In genomic region chr2:186590538-186591441, GRCh38 we compare ENCODE assay signal across 7 cellular contexts. TPM values are rescaled to one million over a fixed set of nuclear protein-coding genes. Genes with fewer than 3 reads are reported as not detected.
DNase-seq lines count a peak whose midpoint lies in the region; ATAC-seq and TF ChIP-seq lines count a peak whose summit lies in the region.

No MANE protein-coding gene starts in this region.

- H3K79me2 ChIP-seq in DOHH2 (ENCODE audit: control insufficient read depth, low read length) = peaks cover 55% of the 10 kb centered on the region

- peak overlapping the region; percentile 98 for H3K4me3 ChIP-seq in DOHH2 (ENCODE audit: low read length)
- H3K4me3 ChIP-seq in fibroblast of mammary gland (ENCODE audit: control insufficient read depth, low read depth, low read length) = peak overlapping the region; percentile 90
- peak overlapping the region; percentile 65 for H3K4me3 ChIP-seq in naive thymus-derived CD4-positive, alpha-beta T cell (ENCODE audit: low read length)

- TF ChIP-seq CTCF in DOHH2 (IDR thresholded peaks at IDR 0.05; ENCODE audit: low read depth, low read length, poor library complexity, severe bottlenecking) (no peak), fibroblast of mammary gland (conservative IDR thresholded peaks at IDR 0.05; ENCODE audit: control insufficient read depth, insufficient read depth, low read depth, low read length) (no peak)

- peaks cover 37% of the 10 kb centered on the region for H3K4me1 Mint-ChIP-seq in activated CD4-positive, alpha-beta memory T cell treated with anti-CD3 and anti-CD28 coated beads for 36 hours (ENCODE audit: low read depth)
- peaks cover 15 to 46% (median 37%) of the 10 kb centered on the region in 7 donors for H3K4me1 Mint-ChIP-seq in naive thymus-derived CD4-positive, alpha-beta T cell

- peak overlapping the region; percentile 39 for H3K27ac Mint-ChIP-seq in activated CD4-positive, alpha-beta memory T cell treated with anti-CD3 and anti-CD28 coated beads for 36 hours
- peak overlapping the region; percentile 66 to 88 (median 74) for H3K27ac Mint-ChIP-seq in naive thymus-derived CD4-positive, alpha-beta T cell

- no peaks in the 10 kb centered on the region for H3K27me3 ChIP-seq in DOHH2 (ENCODE audit: control insufficient read depth, low read length)
- H3K27me3 ChIP-seq in naive thymus-derived CD4-positive, alpha-beta T cell (ENCODE audit: control insufficient read depth in 2 of 2, insufficient read depth in 2 of 2, low read length in 2 of 2) = no peaks in the 10 kb centered on the region

- H3K36me3 ChIP-seq in DOHH2 (ENCODE audit: control insufficient read depth, low read length) = peaks cover 6% of the 10 kb centered on the region; the same call in 1 of the 2 replicates
- H3K36me3 ChIP-seq in naive thymus-derived CD4-positive, alpha-beta T cell (ENCODE audit: control insufficient read depth in 2 of 3, insufficient read depth in 3 of 3, low read length in 3 of 3) = peaks cover 0 to 6% (median 0%) of the 10 kb centered on the region in 3 experiments

- no peaks in the 10 kb centered on the region for H3K9me2 ChIP-seq in DOHH2 (replicated peaks; ENCODE audit: control insufficient read depth, low read length)

- intact Hi-C loops in activated CD4-positive, alpha-beta memory T cell treated with anti-CD3 and anti-CD28 coated beads for 36 hours (cut with micrococcal nuclease) = loop anchor here (1.0 to 5.0 kb wide), 2 partner anchors 51 to 102 kb away; partner anchors contain the start of gene FAM171B
- intact Hi-C loops in naive thymus-derived CD4-positive, alpha-beta T cell (cut with micrococcal nuclease) = loop anchor here (2.0 to 5.0 kb wide), 3 partner anchors 16 to 102 kb away; partner anchors contain the start of gene FAM171B (in 1 of the 2)

- H3K9me3 ChIP-seq in DOHH2 (ENCODE audit: control insufficient read depth, insufficient read depth, low read length) = no peaks in the 10 kb centered on the region
- no peaks in the 10 kb centered on the region for H3K9me3 ChIP-seq in naive thymus-derived CD4-positive, alpha-beta T cell (ENCODE audit: control insufficient read depth in 2 of 3, low read length in 3 of 3)

- ATAC-seq in GM21447 (IDR thresholded peaks at IDR 0.05; ENCODE audit: unreplicated experiment) = peak; percentile 28
- peak; percentile 15 for ATAC-seq in naive thymus-derived CD4-positive, alpha-beta T cell
- ATAC-seq in GM19397 (IDR thresholded peaks at IDR 0.05; ENCODE audit: unreplicated experiment) = no peak

- no peaks in the 10 kb centered on the region for H3K9me3 Mint-ChIP-seq in activated CD4-positive, alpha-beta memory T cell treated with anti-CD3 and anti-CD28 coated beads for 36 hours
- no peaks in the 10 kb centered on the region for H3K9me3 Mint-ChIP-seq in naive thymus-derived CD4-positive, alpha-beta T cell

- H3K4me1 ChIP-seq in DOHH2 (ENCODE audit: control insufficient read depth, low read length) = peaks cover 25% of the 10 kb centered on the region
- peaks cover 8 to 13% of the 10 kb centered on the region in 2 donors for H3K4me1 ChIP-seq in naive thymus-derived CD4-positive, alpha-beta T cell (ENCODE audit: control insufficient read depth in 2 of 2, insufficient read depth in 2 of 2, low read length in 2 of 2)

- POLR2A ChIA-PET in activated CD4-positive, alpha-beta memory T cell treated with anti-CD3 and anti-CD28 coated beads for 36 hours (lab: Charles Lee) = interaction anchor here (0.8 to 2.2 kb wide), 4 partner anchors 18 to 105 kb away, joined by 3 to 26 read pairs (median 8); partner anchors contain the start of gene ZC3H15
- POLR2A ChIA-PET in naive thymus-derived CD4-positive, alpha-beta T cell (lab: Charles Lee) = interaction anchor here (1.1 to 2.4 kb wide), 4 partner anchors 50 to 105 kb away, joined by 3 to 26 read pairs (median 6); partner anchors contain the start of gene ZC3H15

- no peaks in the 10 kb centered on the region for H4K20me1 ChIP-seq in DOHH2 (ENCODE audit: control insufficient read depth, insufficient read depth, low read depth, low read length)

- H3K36me3 Mint-ChIP-seq in activated CD4-positive, alpha-beta memory T cell treated with anti-CD3 and anti-CD28 coated beads for 36 hours = no peaks in the 10 kb centered on the region
- peaks cover 0 to 1% (median 0%) of the 10 kb centered on the region in 5 donors for H3K36me3 Mint-ChIP-seq in naive thymus-derived CD4-positive, alpha-beta T cell

- no peaks in the 10 kb centered on the region for H3F3A ChIP-seq in DOHH2 (ENCODE audit: control insufficient read depth, insufficient read depth)

- CTCF ChIA-PET in activated CD4-positive, alpha-beta memory T cell treated with anti-CD3 and anti-CD28 coated beads for 36 hours (lab: Charles Lee) = interaction anchor here (1.8 to 1.9 kb wide), 2 partner anchors 50 to 87 kb away, joined by 12 to 13 read pairs; no protein-coding TSS in a partner anchor
- CTCF ChIA-PET in naive thymus-derived CD4-positive, alpha-beta T cell (lab: Charles Lee) = no interaction called here

- H3K27ac ChIP-seq in DOHH2 (ENCODE audit: low read depth, low read length) = peak overlapping the region; percentile 61
- peak overlapping the region; percentile 71 for H3K27ac ChIP-seq in naive thymus-derived CD4-positive, alpha-beta T cell (ENCODE audit: low read depth, low read length)

- DNase-seq in NCI-H1694 treated with DMSO at 0.1 percent for 48 hours (lab: John Stamatoyannopoulos, UW) (peak; percentile 43), fibroblast of mammary gland (ENCODE audit: low read depth) (peak; percentile 75)
- DNase-seq in activated CD4-positive, alpha-beta memory T cell treated with anti-CD3 and anti-CD28 coated beads for 36 hours = peak; percentile 29
- DNase-seq in naive thymus-derived CD4-positive, alpha-beta T cell = peak in 6 of 9 donors; percentile 7 to 24 (median 19)

- H3K4me3 Mint-ChIP-seq in activated CD4-positive, alpha-beta memory T cell treated with anti-CD3 and anti-CD28 coated beads for 36 hours = peak overlapping the region; percentile 76
- H3K4me3 Mint-ChIP-seq in naive thymus-derived CD4-positive, alpha-beta T cell = peak overlapping the region; percentile 83 to 96 (median 88)

- peak overlapping the region; percentile 87 for H3K4me2 ChIP-seq in DOHH2 (ENCODE audit: low read length)

- no peaks in the 10 kb centered on the region for H3K27me3 Mint-ChIP-seq in activated CD4-positive, alpha-beta memory T cell treated with anti-CD3 and anti-CD28 coated beads for 36 hours
- peaks cover 0 to 9% (median 0%) of the 10 kb centered on the region in 5 donors for H3K27me3 Mint-ChIP-seq in naive thymus-derived CD4-positive, alpha-beta T cell

RNA-seq across cellular contexts. Expression of gene ITGAV, which starts 0.9 kb away (rescaled TPM):
- 1 to 10 TPM; 8.9 to 9.9 TPM for total RNA-seq in activated CD4-positive, alpha-beta memory T cell treated with anti-CD3 and anti-CD28 coated beads for 36 hours
- total RNA-seq in naive thymus-derived CD4-positive, alpha-beta T cell = 1 to 10 TPM; 5.0 to 9.7 (median 7.2) TPM
- under 1 TPM; 0.37 to 0.47 TPM for polyA plus RNA-seq in naive thymus-derived CD4-positive, alpha-beta T cell

Comparison
In these comparisons a context has a peak if more than half of its experiments do, and no peak if none do; other contexts are left out.
1. DNase-seq: peak in every context shown above with its lines; median percentile 75 in fibroblast of mammary gland; 43 in NCI-H1694 treated with DMSO at 0.1 percent for 48 hours; 29 in activated CD4-positive, alpha-beta memory T cell treated with anti-CD3 and anti-CD28 coated beads for 36 hours; 19 in naive thymus-derived CD4-positive, alpha-beta T cell.